12 cellular contexts compared by ENCODE assay signal in genomic region chr15:83068054-83068453, GRCh38. TPM values are rescaled to one million over a fixed set of nuclear protein-coding genes. Genes with fewer than 3 reads are reported as not detected.
DNase-seq lines count a peak whose midpoint lies in the region; ATAC-seq and TF ChIP-seq lines count a peak whose summit lies in the region.
"Had no signal": no experiment of that assay in that cellular context is flagged by ENCODE, and none has a peak within 500 bp of the region (broad histone marks: within the 10 kb centered on the region; RNA-seq: fewer than 3 reads in every experiment).

No MANE protein-coding gene starts in this region.

- H3K36me3 Mint-ChIP-seq in activated CD4-positive, alpha-beta T cell treated with anti-CD3 and anti-CD28 coated beads for 36 hours (ENCODE audit: low read depth) = peaks cover 14% of the 10 kb centered on the region
- peaks cover 22% of the 10 kb centered on the region for H3K36me3 Mint-ChIP-seq in activated CD4-positive, alpha-beta memory T cell treated with anti-CD3 and anti-CD28 coated beads, Interleukin-2, amount 10 ng/mL, durations not matched to agents 7 days and 5 days (ENCODE audit: low read depth)

- H3K4me3 ChIP-seq in right lobe of liver (no peak overlapping the region), stomach smooth muscle (ENCODE audit: low read length in 2 of 2) (no peak overlapping the region)

- intact Hi-C loops in activated CD4-positive, alpha-beta T cell treated with anti-CD3 and anti-CD28 coated beads for 36 hours (cut with DNase I, micrococcal nuclease) = loop anchor here in 1 of 2 experiments (5.0 kb wide), 2 partner anchors 806 to 1021 kb away; partner anchors contain the start of genes EFL1, MEX3B and SAXO2
- intact Hi-C loops in right lobe of liver (cut with DNase I) = no loop called here

- no peaks in the 10 kb centered on the region for H3K27me3 ChIP-seq in right lobe of liver
- no peaks in the 10 kb centered on the region for H3K27me3 ChIP-seq in stomach smooth muscle (ENCODE audit: control insufficient read depth in 1 of 2, insufficient read depth in 2 of 2, low read length in 2 of 2)

- H3K4me3 Mint-ChIP-seq in activated CD4-positive, alpha-beta T cell treated with anti-CD3 and anti-CD28 coated beads for 36 hours = peak overlapping the region; percentile 79
- H3K4me3 Mint-ChIP-seq in activated CD4-positive, alpha-beta memory T cell treated with anti-CD3 and anti-CD28 coated beads, Interleukin-2, amount 10 ng/mL, durations not matched to agents 7 days and 5 days = peak overlapping the region; percentile 49

- TF ChIP-seq CTCF in right lobe of liver (IDR thresholded peaks at IDR 0.05) = no peak
- TF ChIP-seq CTCF in omental fat pad (IDR thresholded peaks at IDR 0.05) = no peak

- no peak for TF ChIP-seq POLR2A in right lobe of liver (IDR thresholded peaks at IDR 0.05)

- peaks cover 20% of the 10 kb centered on the region for H3K4me1 Mint-ChIP-seq in activated CD4-positive, alpha-beta T cell treated with anti-CD3 and anti-CD28 coated beads for 36 hours
- H3K4me1 Mint-ChIP-seq in activated CD4-positive, alpha-beta memory T cell treated with anti-CD3 and anti-CD28 coated beads, Interleukin-2, amount 10 ng/mL, durations not matched to agents 7 days and 5 days = peaks cover 20% of the 10 kb centered on the region

- H3K27ac Mint-ChIP-seq in activated CD4-positive, alpha-beta T cell treated with anti-CD3 and anti-CD28 coated beads for 36 hours = peak overlapping the region; percentile 74
- H3K27ac Mint-ChIP-seq in activated CD4-positive, alpha-beta memory T cell treated with anti-CD3 and anti-CD28 coated beads, Interleukin-2, amount 10 ng/mL, durations not matched to agents 7 days and 5 days = peak overlapping the region; percentile 45

- no peak for ATAC-seq in activated CD4-positive, alpha-beta T cell treated with anti-CD3 and anti-CD28 coated beads for 36 hours
- ATAC-seq in right lobe of liver = no peak
- no peak for ATAC-seq in omental fat pad (ENCODE audit: low FRiP score)
- ATAC-seq in HG02973 (IDR thresholded peaks at IDR 0.05; ENCODE audit: unreplicated experiment) = no peak
- ATAC-seq in GM18498 (IDR thresholded peaks at IDR 0.05; ENCODE audit: unreplicated experiment) = no peak

- POLR2A ChIA-PET in activated CD4-positive, alpha-beta T cell treated with anti-CD3 and anti-CD28 coated beads for 36 hours (lab: Charles Lee) = interaction anchor here (1.2 kb wide), 1 partner anchor 57 kb away, joined by 8 read pairs; no protein-coding TSS in a partner anchor
- POLR2A ChIA-PET in activated CD4-positive, alpha-beta memory T cell treated with anti-CD3 and anti-CD28 coated beads, Interleukin-2, amount 10 ng/mL, durations not matched to agents 7 days and 5 days (lab: Charles Lee) = interaction anchor here (1.1 to 2.0 kb wide), 5 partner anchors 11 to 528 kb away, joined by 3 to 20 read pairs (median 7); partner anchors contain the start of genes C15orf40 and RPS17

- CTCF ChIA-PET in activated CD4-positive, alpha-beta T cell treated with anti-CD3 and anti-CD28 coated beads for 36 hours (lab: Charles Lee) = interaction anchor here (1.2 to 2.1 kb wide), 2 partner anchors 57 to 214 kb away, joined by 3 to 6 read pairs; partner anchors contain the start of gene C15orf40
- CTCF ChIA-PET in activated CD4-positive, alpha-beta memory T cell treated with anti-CD3 and anti-CD28 coated beads, Interleukin-2, amount 10 ng/mL, durations not matched to agents 7 days and 5 days (lab: Charles Lee) = interaction anchor here (0.9 to 3.3 kb wide), 3 partner anchors 57 to 532 kb away, joined by 3 to 19 read pairs (median 6); partner anchors contain the start of gene C15orf40

- no peak overlapping the region for H3K9ac ChIP-seq in stomach smooth muscle (ENCODE audit: low read length in 2 of 2)

- H3K27ac ChIP-seq in right lobe of liver = peak overlapping the region; percentile 77 to 91 (median 82)
- H3K27ac ChIP-seq in stomach smooth muscle (ENCODE audit: low read length) = peak overlapping the region; percentile 84

- H3K9me3 Mint-ChIP-seq in activated CD4-positive, alpha-beta T cell treated with anti-CD3 and anti-CD28 coated beads for 36 hours (ENCODE audit: low read depth) = peaks cover 7% of the 10 kb centered on the region
- peaks cover 7% of the 10 kb centered on the region for H3K9me3 Mint-ChIP-seq in activated CD4-positive, alpha-beta memory T cell treated with anti-CD3 and anti-CD28 coated beads, Interleukin-2, amount 10 ng/mL, durations not matched to agents 7 days and 5 days

- H3K9me3 ChIP-seq in right lobe of liver (no peaks in the 10 kb centered on the region), stomach smooth muscle (ENCODE audit: control insufficient read depth in 2 of 2, low read length in 2 of 2) (peaks cover 0 to under 1% of the 10 kb centered on the region in 2 donors)

- peaks cover 4% of the 10 kb centered on the region for H3K27me3 Mint-ChIP-seq in activated CD4-positive, alpha-beta T cell treated with anti-CD3 and anti-CD28 coated beads for 36 hours
- peaks cover 2% of the 10 kb centered on the region for H3K27me3 Mint-ChIP-seq in activated CD4-positive, alpha-beta memory T cell treated with anti-CD3 and anti-CD28 coated beads, Interleukin-2, amount 10 ng/mL, durations not matched to agents 7 days and 5 days

- H3K36me3 ChIP-seq in right lobe of liver = no peaks in the 10 kb centered on the region
- no peaks in the 10 kb centered on the region for H3K36me3 ChIP-seq in stomach smooth muscle (ENCODE audit: control insufficient read depth in 2 of 2, insufficient read depth in 2 of 2, low read length in 2 of 2)

- H3K4me1 ChIP-seq in right lobe of liver (peaks cover 0 to 31% (median 12%) of the 10 kb centered on the region in 4 donors), stomach smooth muscle (ENCODE audit: control insufficient read depth, insufficient read depth, low read length) (peaks cover 12% of the 10 kb centered on the region)

- 86% methylated on average over 6 of the region's 6 CpGs for WGBS in right lobe of liver (ENCODE audit: insufficient coverage, low coverage, low lambda C conversion rate, missing lambda C conversion rate)

- DNase-seq in activated CD4-positive, alpha-beta T cell treated with anti-CD3 and anti-CD28 coated beads for 36 hours = no peak
- no peak for DNase-seq in activated CD4-positive, alpha-beta T cell treated with anti-CD3 and anti-CD28 coated beads for 4 hours
- DNase-seq in activated CD4-positive, alpha-beta memory T cell treated with anti-CD3 and anti-CD28 coated beads, Interleukin-2, amount 10 ng/mL, durations not matched to agents 7 days and 5 days = no peak
- DNase-seq in right lobe of liver (no peak), omental fat pad (ENCODE audit: low spot score) (no peak)
- DNase-seq: ACHN; activated effector memory CD4-positive, alpha-beta T cell treated with Interleukin-2 at 50 U/mL for 16 hours; small intestine had no signal

RNA-seq across cellular contexts. Expression of gene BTBD1, which starts 1.0 kb away (rescaled TPM):
- total RNA-seq in activated CD4-positive, alpha-beta T cell treated with anti-CD3 and anti-CD28 coated beads for 36 hours = 10 to 100 TPM; 58.3 to 77.6 TPM
- 10 to 100 TPM; 55.0 to 58.6 TPM for total RNA-seq in activated CD4-positive, alpha-beta memory T cell treated with anti-CD3 and anti-CD28 coated beads, Interleukin-2, amount 10 ng/mL, durations not matched to agents 7 days and 5 days
- total RNA-seq in right lobe of liver = 10 to 100 TPM; 15.7 to 49.9 (median 24.2) TPM
- 100 to 1,000 TPM in 1 of 4 donors, 10 to 100 TPM in 3; 56.9 to 104 (median 84.7) TPM for total RNA-seq in omental fat pad

RNA-seq across cellular contexts. Expression of gene TM6SF1, which starts 39.4 kb away (rescaled TPM):
- 1 to 10 TPM; 1.3 to 1.5 TPM for total RNA-seq in activated CD4-positive, alpha-beta T cell treated with anti-CD3 and anti-CD28 coated beads for 36 hours
- total RNA-seq in activated CD4-positive, alpha-beta memory T cell treated with anti-CD3 and anti-CD28 coated beads, Interleukin-2, amount 10 ng/mL, durations not matched to agents 7 days and 5 days = 10 to 100 TPM; 20.4 to 22.0 TPM
- total RNA-seq in right lobe of liver = 1 to 10 TPM in 3 of 6 experiments, under 1 TPM in 3; 0.77 to 1.8 (median 1.1) TPM
- total RNA-seq in omental fat pad = 10 to 100 TPM in 3 of 4 donors, 1 to 10 TPM in 1; 6.2 to 32.0 (median 16.6) TPM
- total RNA-seq: LHCN-M2 had no signal

RNA-seq across cellular contexts. Expression of gene C15orf40, which starts 56.6 kb away (rescaled TPM):
- total RNA-seq in activated CD4-positive, alpha-beta T cell treated with anti-CD3 and anti-CD28 coated beads for 36 hours = 10 to 100 TPM; 20.2 to 23.1 TPM
- total RNA-seq in activated CD4-positive, alpha-beta memory T cell treated with anti-CD3 and anti-CD28 coated beads, Interleukin-2, amount 10 ng/mL, durations not matched to agents 7 days and 5 days = 10 to 100 TPM; 23.8 to 25.5 TPM
- 10 to 100 TPM in 1 of 6 experiments, 1 to 10 TPM in 5; 7.1 to 10.7 (median 8.6) TPM for total RNA-seq in right lobe of liver
- 10 to 100 TPM in 2 of 4 donors, 1 to 10 TPM in 2; 8.5 to 13.1 (median 10.3) TPM for total RNA-seq in omental fat pad
